In the genomic region with DNA sequence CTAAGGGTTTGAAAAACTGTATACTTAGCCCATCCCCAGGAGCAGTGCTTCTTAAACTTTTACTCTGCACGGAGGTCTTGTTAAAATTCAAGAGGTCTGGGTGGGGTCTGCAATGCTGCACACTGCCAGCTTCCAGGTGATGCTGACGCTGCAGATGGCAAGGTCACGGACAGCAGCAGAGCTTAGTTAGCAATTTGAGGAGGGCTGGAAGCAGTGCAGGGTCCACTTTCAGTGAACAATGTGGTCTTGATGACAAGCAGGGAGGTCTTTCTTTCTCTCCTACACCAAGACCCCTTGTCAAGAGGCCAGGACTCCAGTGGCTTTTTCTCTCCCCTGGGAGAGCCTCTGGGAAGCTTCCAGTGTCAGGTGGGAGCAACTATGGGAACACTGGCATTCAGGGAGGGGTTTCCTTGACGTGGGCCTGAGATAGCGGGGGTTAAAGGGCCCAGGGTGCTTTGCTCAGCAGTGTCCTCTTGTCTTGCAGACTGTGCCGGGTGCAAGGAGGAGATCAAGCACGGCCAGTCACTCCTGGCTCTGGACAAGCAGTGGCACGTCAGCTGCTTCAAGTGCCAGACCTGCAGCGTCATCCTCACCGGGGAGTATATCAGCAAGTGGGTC, we compare ENCODE assay signal across 17 cellular contexts.
DNase-seq lines count a peak whose midpoint lies in the region; ATAC-seq and TF ChIP-seq lines count a peak whose summit lies in the region.
"Had no signal": no experiment of that assay in that cellular context is flagged by ENCODE, and none has a peak within 500 bp of the region (broad histone marks: within the 10 kb centered on the region; RNA-seq: fewer than 3 reads in every experiment).

No MANE protein-coding gene starts in this region.

- ATAC-seq in foreskin keratinocyte (peak; percentile 89), HG02840 (IDR thresholded peaks at IDR 0.05; ENCODE audit: low FRiP score, unreplicated experiment) (no peak), HG03469 (IDR thresholded peaks at IDR 0.05; ENCODE audit: unreplicated experiment) (no peak)
- ATAC-seq: T-cell had no signal

- no peak overlapping the region for H3K23ac ChIP-seq in neuronal stem cell (ENCODE audit: low read depth, low read length, poor library complexity)

- H4K8ac ChIP-seq in neuronal stem cell (ENCODE audit: low read depth, low read length) = no peak overlapping the region

- H2BK15ac ChIP-seq in neuronal stem cell (ENCODE audit: low read length) = no peak overlapping the region

- peaks cover 26% of the 10 kb centered on the region for H3F3A ChIP-seq in GM23248 (ENCODE audit: insufficient read depth)

- H2BK12ac ChIP-seq in neuronal stem cell (ENCODE audit: low read length) = no peak overlapping the region

- H2AFZ ChIP-seq in GM23248 = no peak overlapping the region
- H2AFZ ChIP-seq in neuronal stem cell (ENCODE audit: low read length) = no peak overlapping the region
- H2AFZ ChIP-seq: hepatocyte had no signal

- H3K18ac ChIP-seq in neuronal stem cell (ENCODE audit: low read length) = no peak overlapping the region

- DNase-seq in GM23248 (no peak), foreskin keratinocyte (peak; percentile 43 to 69), neuronal stem cell (ENCODE audit: low spot score) (no peak), putamen (ENCODE audit: low spot score) (no peak)
- no peak for DNase-seq in activated T-cell treated with anti-CD3 and anti-CD28 coated beads, Interleukin-2, amount 50 U/mL, for 48 hours
- DNase-seq: activated CD4-positive, alpha-beta T cell treated with anti-CD3 and anti-CD28 coated beads, Interleukin-2, amount 50 U/mL, for 48 hours; activated T-cell treated with anti-CD3 and anti-CD28 coated beads, Interleukin-2, amount 50 U/mL, for 24 hours; CD8-positive, alpha-beta memory T cell; MV-4-11; NCI-H1930; NCI-H446; T-cell; WERI-Rb-1 had no signal

- H3K36me3 ChIP-seq in GM23248 (ENCODE audit: low read depth) = peaks cover 10% of the 10 kb centered on the region; the same call in 1 of the 2 replicates
- H3K36me3 ChIP-seq in neuronal stem cell (replicated peaks in 1 of 2; ENCODE audit: control insufficient read depth in 2 of 2, insufficient read depth in 2 of 2, low read length in 2 of 2) = peaks cover 0 to 3% of the 10 kb centered on the region in 2 donors
- H3K36me3 ChIP-seq: WERI-Rb-1 had no signal

- H3K4me2 ChIP-seq in GM23248 (ENCODE audit: unreplicated experiment) (no peak overlapping the region), neuronal stem cell (ENCODE audit: insufficient read depth, low read length, poor library complexity, severe bottlenecking) (no peak overlapping the region)
- H3K4me2 ChIP-seq: hepatocyte had no signal

- no peak overlapping the region for H3K4ac ChIP-seq in neuronal stem cell (ENCODE audit: low read length)

- in situ Hi-C loops in GM23248 (cut with MboI) = no loop called here

- H4K91ac ChIP-seq in neuronal stem cell (ENCODE audit: low read depth, low read length, poor library complexity) = no peak overlapping the region

- peak overlapping the region; percentile 21 for H2BK120ac ChIP-seq in neuronal stem cell (ENCODE audit: low read depth, low read length)

- H3K27ac ChIP-seq in GM23248 (peak overlapping the region; percentile 44), foreskin keratinocyte (no peak overlapping the region), neuronal stem cell (replicated peaks; ENCODE audit: low read length) (no peak overlapping the region)
- H3K27ac ChIP-seq: hepatocyte, WERI-Rb-1 had no signal

- no peaks in the 10 kb centered on the region for H3K79me2 ChIP-seq in GM23248 (ENCODE audit: insufficient read depth)
- H3K79me2 ChIP-seq: hepatocyte had no signal

- H3K9me2 ChIP-seq in GM23248 (ENCODE audit: insufficient read depth) = no peaks in the 10 kb centered on the region

- 81 to 86% methylated on average over 10 of the region's 10 CpGs for WGBS in GM23248 (ENCODE audit: low coverage in 1 of 2, low lambda C conversion rate in 2 of 2, missing lambda C conversion rate in 2 of 2), 2 experiments
- no CpG with 5 or more reads among the region's 10 CpGs for WGBS in neuronal stem cell (ENCODE audit: extremely low coverage in 2 of 2, insufficient read length in 2 of 2, insufficient replicate concordance in 1 of 2), 2 donors

- H3K4me3 ChIP-seq in GM23248 = no peak overlapping the region
- H3K4me3 ChIP-seq in WI38 (ENCODE audit: low read depth, low read length) = 0 out of 2 replicates have a peak overlapping the region, but pooled peaks have one; percentile 10
- H3K4me3 ChIP-seq in neuronal stem cell (ENCODE audit: low read length in 2 of 2) = no peak overlapping the region
- H3K4me3 ChIP-seq: hepatocyte had no signal

- peaks cover 46% of the 10 kb centered on the region for H3K4me1 ChIP-seq in GM23248 (ENCODE audit: insufficient read depth)
- H3K4me1 ChIP-seq in foreskin keratinocyte = peaks cover 16% of the 10 kb centered on the region
- H3K4me1 ChIP-seq in neuronal stem cell (ENCODE audit: control insufficient read depth in 2 of 2, insufficient read depth in 1 of 2, low read depth in 1 of 2, low read length in 2 of 2) = peaks cover 0 to 2% of the 10 kb centered on the region in 2 donors

- H4K20me1 ChIP-seq in GM23248 (ENCODE audit: insufficient read depth) = no peaks in the 10 kb centered on the region

- TF ChIP-seq CTCF in WI38 (IDR thresholded peaks at IDR 0.05; ENCODE audit: low read depth, low read length) (no peak), foreskin keratinocyte (conservative IDR thresholded peaks at IDR 0.05) (no peak)

- H3K9me3 ChIP-seq in GM23248 (ENCODE audit: low read depth) (no peaks in the 10 kb centered on the region), neuronal stem cell (replicated peaks in 1 of 2; ENCODE audit: control insufficient read depth in 2 of 2, insufficient read depth in 1 of 2, low read depth in 1 of 2, low read length in 2 of 2) (peaks cover 0 to 3% of the 10 kb centered on the region in 2 donors)

- H3K9ac ChIP-seq in GM23248 (no peak overlapping the region), neuronal stem cell (ENCODE audit: low read depth, low read length, poor library complexity) (no peak overlapping the region)

- H3K79me1 ChIP-seq in neuronal stem cell (ENCODE audit: low read depth, low read length) = no peaks in the 10 kb centered on the region

- H3K14ac ChIP-seq in neuronal stem cell (ENCODE audit: low read length) = no peak overlapping the region

- no peak overlapping the region for H2BK5ac ChIP-seq in neuronal stem cell (ENCODE audit: low read length)

- H3K27me3 ChIP-seq in GM23248 (replicated peaks; ENCODE audit: insufficient read depth) = no peaks in the 10 kb centered on the region
- H3K27me3 ChIP-seq in foreskin keratinocyte = no peaks in the 10 kb centered on the region
- no peaks in the 10 kb centered on the region for H3K27me3 ChIP-seq in neuronal stem cell (ENCODE audit: control insufficient read depth in 3 of 3, insufficient read depth in 3 of 3, low read depth in 1 of 3, low read length in 3 of 3)
- H3K27me3 ChIP-seq: hepatocyte had no signal

- H2AK5ac ChIP-seq in neuronal stem cell (ENCODE audit: low read depth, low read length) = no peak overlapping the region

Comparison
In these comparisons a context has a peak if more than half of its experiments do, and no peak if none do; other contexts are left out.
1. DNase-seq: peak in foreskin keratinocyte (2 of 2); none in GM23248 (single experiment), neuronal stem cell (single experiment), putamen (single experiment) and activated T-cell treated with anti-CD3 and anti-CD28 coated beads, Interleukin-2, amount 50 U/mL, for 48 hours (0 of 2).